8 cellular contexts compared by ENCODE assay signal in the genomic region with DNA sequence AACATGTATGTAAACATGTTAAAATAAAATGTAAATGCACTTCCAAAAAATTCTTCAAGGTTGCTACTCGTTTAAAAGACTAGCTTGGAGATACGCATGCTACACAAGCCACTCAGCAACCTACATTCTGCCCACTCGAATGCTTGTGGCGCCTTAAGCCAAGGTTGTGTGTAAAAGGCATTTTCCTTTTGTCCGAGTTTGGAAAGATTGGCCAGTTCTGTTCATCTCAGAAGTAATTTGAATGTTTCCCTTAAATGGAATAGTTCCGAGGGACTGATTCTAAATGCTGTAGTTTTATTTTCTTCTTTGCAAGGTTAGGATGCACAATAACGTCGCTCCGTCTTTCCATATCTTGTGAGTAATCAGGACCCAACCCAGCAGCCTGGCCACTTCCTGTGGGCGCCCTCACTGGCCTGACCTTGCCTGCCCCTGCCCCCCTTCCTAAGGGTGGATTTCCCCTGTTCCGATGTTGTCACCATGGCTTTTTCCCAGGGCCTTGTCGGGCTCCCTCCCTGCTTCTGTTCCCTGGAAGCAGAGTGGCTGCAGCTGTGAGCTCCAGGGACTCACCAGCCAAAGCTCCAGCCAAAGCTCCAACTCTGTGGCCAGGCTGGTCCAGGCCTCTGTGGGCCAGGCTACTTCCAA.
DNase-seq lines count a peak whose midpoint lies in the region; ATAC-seq and TF ChIP-seq lines count a peak whose summit lies in the region.

No MANE protein-coding gene starts in this region.

- DNase-seq in GM23248 (peak; percentile 81), left cardiac atrium (peak; percentile 86), psoas muscle (peak; percentile 82 to 91), retina (no peak)
- DNase-seq in activated CD8-positive, alpha-beta memory T cell treated with anti-CD3 and anti-CD28 coated beads, Interleukin-2, amount 10 ng/mL, durations not matched to agents 7 days and 5 days, result no peak
- DNase-seq in effector CD4-positive, alpha-beta T cell, result no peak

- H3K36me3 Mint-ChIP-seq in activated CD8-positive, alpha-beta memory T cell treated with anti-CD3 and anti-CD28 coated beads, Interleukin-2, amount 10 ng/mL, durations not matched to agents 7 days and 5 days, result no peaks in the 10 kb centered on the region
- no peaks in the 10 kb centered on the region for H3K36me3 Mint-ChIP-seq in stimulated activated memory B cell treated with anti-CD40 and anti-IgM and Interleukin-4, amounts not matched to agents 10 μg/mL and 1 μg/mL and 100 μg/mL, for 72 hours

- WGBS in GM23248 (ENCODE audit: low coverage in 1 of 2, low lambda C conversion rate in 2 of 2, missing lambda C conversion rate in 2 of 2), 2 experiments, result 25 to 28% methylated on average over 12 of the region's 12 CpGs
- WGBS in psoas muscle, 3 donors, result 10 to 13% (median 12%) methylated on average over 12 of the region's 12 CpGs

- H3K9me3 ChIP-seq in GM23248 (ENCODE audit: low read depth) (no peaks in the 10 kb centered on the region), psoas muscle (peaks cover 8% of the 10 kb centered on the region)

- CTCF ChIA-PET in activated CD8-positive, alpha-beta memory T cell treated with anti-CD3 and anti-CD28 coated beads, Interleukin-2, amount 10 ng/mL, durations not matched to agents 7 days and 5 days (lab: Charles Lee), result no interaction called here

- H3K4me3 Mint-ChIP-seq in activated CD8-positive, alpha-beta memory T cell treated with anti-CD3 and anti-CD28 coated beads, Interleukin-2, amount 10 ng/mL, durations not matched to agents 7 days and 5 days, result no peak overlapping the region
- H3K4me3 Mint-ChIP-seq in stimulated activated memory B cell treated with anti-CD40 and anti-IgM and Interleukin-4, amounts not matched to agents 10 μg/mL and 1 μg/mL and 100 μg/mL, for 72 hours, result no peak overlapping the region

- in situ Hi-C loops in GM23248 (cut with MboI), result no loop called here

- peak; percentile 16 for ATAC-seq in activated CD8-positive, alpha-beta memory T cell treated with anti-CD3 and anti-CD28 coated beads, Interleukin-2, amount 10 ng/mL, durations not matched to agents 7 days and 5 days
- peak; percentile 93 for ATAC-seq in left cardiac atrium
- ATAC-seq in psoas muscle, result peak; percentile 66 to 92 (median 91)
- no peak for ATAC-seq in HG03469 (IDR thresholded peaks at IDR 0.05; ENCODE audit: unreplicated experiment)
- ATAC-seq in stimulated activated memory B cell treated with anti-CD40 and anti-IgM and Interleukin-4, amounts not matched to agents 10 μg/mL and 1 μg/mL and 100 μg/mL, for 72 hours, result no peak

- H3K27me3 Mint-ChIP-seq in activated CD8-positive, alpha-beta memory T cell treated with anti-CD3 and anti-CD28 coated beads, Interleukin-2, amount 10 ng/mL, durations not matched to agents 7 days and 5 days, result peaks cover 46% of the 10 kb centered on the region
- H3K27me3 Mint-ChIP-seq in stimulated activated memory B cell treated with anti-CD40 and anti-IgM and Interleukin-4, amounts not matched to agents 10 μg/mL and 1 μg/mL and 100 μg/mL, for 72 hours, result peaks cover 38% of the 10 kb centered on the region

- no peaks in the 10 kb centered on the region for H3K27me3 ChIP-seq in GM23248 (replicated peaks; ENCODE audit: insufficient read depth)
- peaks cover 0 to 7% (median 4%) of the 10 kb centered on the region in 3 donors for H3K27me3 ChIP-seq in psoas muscle (ENCODE audit: insufficient read depth in 3 of 3, low read length in 2 of 3)

- H3K9me2 ChIP-seq in GM23248 (ENCODE audit: insufficient read depth), result no peaks in the 10 kb centered on the region

- H3K27ac Mint-ChIP-seq in activated CD8-positive, alpha-beta memory T cell treated with anti-CD3 and anti-CD28 coated beads, Interleukin-2, amount 10 ng/mL, durations not matched to agents 7 days and 5 days, result no peak overlapping the region
- H3K27ac Mint-ChIP-seq in stimulated activated memory B cell treated with anti-CD40 and anti-IgM and Interleukin-4, amounts not matched to agents 10 μg/mL and 1 μg/mL and 100 μg/mL, for 72 hours, result no peak overlapping the region

- peak overlapping the region; percentile 50 for H3K4me3 ChIP-seq in GM23248
- H3K4me3 ChIP-seq in psoas muscle, result peak overlapping the region; percentile 31

- H3K4me1 Mint-ChIP-seq in activated CD8-positive, alpha-beta memory T cell treated with anti-CD3 and anti-CD28 coated beads, Interleukin-2, amount 10 ng/mL, durations not matched to agents 7 days and 5 days, result peaks cover 7% of the 10 kb centered on the region
- no peaks in the 10 kb centered on the region for H3K4me1 Mint-ChIP-seq in stimulated activated memory B cell treated with anti-CD40 and anti-IgM and Interleukin-4, amounts not matched to agents 10 μg/mL and 1 μg/mL and 100 μg/mL, for 72 hours

- H3K9me3 Mint-ChIP-seq in activated CD8-positive, alpha-beta memory T cell treated with anti-CD3 and anti-CD28 coated beads, Interleukin-2, amount 10 ng/mL, durations not matched to agents 7 days and 5 days (ENCODE audit: low read depth), result peaks cover 3% of the 10 kb centered on the region
- H3K9me3 Mint-ChIP-seq in stimulated activated memory B cell treated with anti-CD40 and anti-IgM and Interleukin-4, amounts not matched to agents 10 μg/mL and 1 μg/mL and 100 μg/mL, for 72 hours, result peaks cover 3% of the 10 kb centered on the region

- H3F3A ChIP-seq in GM23248 (ENCODE audit: insufficient read depth), result peaks cover 16% of the 10 kb centered on the region

- H3K4me2 ChIP-seq in GM23248 (ENCODE audit: unreplicated experiment), result peak overlapping the region; percentile 80

- TF ChIP-seq CTCF in psoas muscle (IDR thresholded peaks at IDR 0.05), result no peak

- peak overlapping the region; percentile 76 for H3K27ac ChIP-seq in GM23248
- peak overlapping the region; percentile 48 for H3K27ac ChIP-seq in psoas muscle

- H3K36me3 ChIP-seq in GM23248 (ENCODE audit: low read depth) (no peaks in the 10 kb centered on the region), psoas muscle (ENCODE audit: insufficient read depth in 1 of 2, low read depth in 1 of 2) (no peaks in the 10 kb centered on the region)

- H3K4me1 ChIP-seq in GM23248 (ENCODE audit: insufficient read depth) (peaks cover 24% of the 10 kb centered on the region), psoas muscle (no peaks in the 10 kb centered on the region)

- H4K20me1 ChIP-seq in GM23248 (ENCODE audit: insufficient read depth), result no peaks in the 10 kb centered on the region

- peak overlapping the region; percentile 71 for H2AFZ ChIP-seq in GM23248

- no peaks in the 10 kb centered on the region for H3K79me2 ChIP-seq in GM23248 (ENCODE audit: insufficient read depth)

- intact Hi-C loops in left cardiac atrium (cut with DNase I) (no loop called here), psoas muscle (cut with DNase I) (no loop called here)

- peak overlapping the region; percentile 69 for H3K9ac ChIP-seq in GM23248

Comparison
In these comparisons a context has a peak if more than half of its experiments do, and no peak if none do; other contexts are left out.
1. DNase-seq: peak in GM23248 (single experiment), left cardiac atrium (single experiment) and psoas muscle (2 of 2); none in activated CD8-positive, alpha-beta memory T cell treated with anti-CD3 and anti-CD28 coated beads, Interleukin-2, amount 10 ng/mL, durations not matched to agents 7 days and 5 days (single experiment), retina (single experiment) and effector CD4-positive, alpha-beta T cell (single experiment).
2. ATAC-seq: peak in activated CD8-positive, alpha-beta memory T cell treated with anti-CD3 and anti-CD28 coated beads, Interleukin-2, amount 10 ng/mL, durations not matched to agents 7 days and 5 days (single experiment), left cardiac atrium (2 of 2) and psoas muscle (4 of 4); none in HG03469 (single experiment) and stimulated activated memory B cell treated with anti-CD40 and anti-IgM and Interleukin-4, amounts not matched to agents 10 μg/mL and 1 μg/mL and 100 μg/mL, for 72 hours (single experiment).